In genomic region chr17:43798024-43798423, GRCh38 we compare ENCODE assay signal across 1 cellular context.
TF ChIP-seq lines count a peak whose summit lies in the region.

No MANE protein-coding gene starts in this region.

TF ChIP-seq in K562, 482 proteins besides CTCF, POLR2A, EP300 and RAD21:
- TF ChIP-seq FOXA3 (CRISPR knock-in tag; conservative IDR thresholded peaks at IDR 0.05 in 1 of 2, IDR thresholded peaks at IDR 0.05 in 1 of 2) (peak; percentile 77 to 94), LEF1 (IDR thresholded peaks at IDR 0.05) (peak; percentile 50; the same call in 1 of the 2 replicates), SOX6 (IDR thresholded peaks at IDR 0.05) (peak; percentile 54; the same call in 1 of the 2 replicates), FOXK2 (conservative IDR thresholded peaks at IDR 0.05 in 1 of 2, IDR thresholded peaks at IDR 0.05 in 1 of 2; ENCODE audit: low read depth in 2 of 2) (peak; percentile 83 to 89)
